In genomic region chr1:219948766-219949165, GRCh38 we compare ENCODE assay signal across 15 cellular contexts. TPM values are rescaled to one million over a fixed set of nuclear protein-coding genes. Genes with fewer than 3 reads are reported as not detected.
A peak's percentile ranks its signal among the peaks of the same experiment; 100 is the strongest.
DNase-seq lines count a peak whose midpoint lies in the region; ATAC-seq, FAIRE-seq and TF ChIP-seq lines count a peak whose summit lies in the region.
"Not testable (repeated sequence)": the region's sequence is repeated elsewhere in the genome, so short reads cannot be mapped to it uniquely, and the experiment has no call there.
"Had no signal": no experiment of that assay in that cellular context is flagged by ENCODE, and none has a peak within 500 bp of the region (broad histone marks: within the 10 kb centered on the region; RNA-seq: fewer than 3 reads in every experiment).

No MANE protein-coding gene starts in this region.

- in situ Hi-C loops in K562 (cut with MboI), result not testable (repeated sequence)

- not testable (repeated sequence) for H3K4me2 ChIP-seq in K562 (ENCODE audit: insufficient read depth, low read length); endothelial cell of umbilical vein (ENCODE audit: insufficient read depth, low read length)

- H4K20me1 ChIP-seq in K562 (replicated peaks; ENCODE audit: control insufficient read depth, insufficient read depth, low read length); endothelial cell of umbilical vein (replicated peaks; ENCODE audit: control insufficient read depth, extremely low read depth, insufficient read depth, low read length): not testable (repeated sequence)

- FAIRE-seq in K562 (lab: Jason Lieb, UNC), result not testable (repeated sequence)
- peak; percentile 87 for FAIRE-seq in endothelial cell of umbilical vein (lab: Jason Lieb, UNC)

- TF ChIP-seq RAD21 in K562 (CRISPR knock-in tag; conservative IDR thresholded peaks at IDR 0.05 in 1 of 2, IDR thresholded peaks at IDR 0.05 in 1 of 2), result not testable (repeated sequence)

- WGBS in K562 (ENCODE audit: insufficient coverage, low coverage, missing lambda C conversion rate), result 92% methylated on average over 3 of the region's 3 CpGs

- H3K4me3 ChIP-seq in K562; endothelial cell of umbilical vein (replicated peaks in 1 of 3; ENCODE audit: insufficient read depth in 1 of 3, low read depth in 1 of 3, low read length in 3 of 3): not testable (repeated sequence)

- dilution Hi-C loops in endothelial cell of umbilical vein (cut with MboI; ENCODE audit: extremely low pct_ligation_motif_present, low sequenced_read_pairs), result not testable (repeated sequence)

- not testable (repeated sequence) for BruUV-seq in K562 (replicated peaks; lab: Mats Ljungman, UMichigan); endothelial cell of umbilical vein (replicated peaks; lab: Mats Ljungman, UMichigan)

- not testable (repeated sequence) for H2AFZ ChIP-seq in K562 (ENCODE audit: low read depth, low read length); endothelial cell of umbilical vein (ENCODE audit: low read depth, low read length)

- H3K9ac ChIP-seq in K562 (ENCODE audit: insufficient read depth in 1 of 2, low read depth in 2 of 2, low read length in 2 of 2); endothelial cell of umbilical vein (replicated peaks; ENCODE audit: extremely low read depth, insufficient read depth, low read length): not testable (repeated sequence)

- POLR2A ChIA-PET in K562 (lab: Yijun Ruan, JAX); endothelial cell of umbilical vein (lab: Charles Lee): not testable (repeated sequence)

- TF ChIP-seq CTCF in K562 (IDR thresholded peaks at IDR 0.05 in 2 of 3, conservative IDR thresholded peaks at IDR 0.05 in 1 of 3; ENCODE audit: insufficient read depth in 2 of 3, low read depth in 1 of 3, low read length in 3 of 3); endothelial cell of umbilical vein (IDR thresholded peaks at IDR 0.05; ENCODE audit: extremely low read depth in 1 of 2, insufficient read depth in 1 of 2, low read depth in 1 of 2, low read length in 2 of 2): not testable (repeated sequence)

- ATAC-seq in K562, result not testable (repeated sequence)

- TF ChIP-seq POLR2A in K562 (conservative IDR thresholded peaks at IDR 0.05); endothelial cell of umbilical vein (IDR thresholded peaks at IDR 0.05; ENCODE audit: low read depth, low read length): not testable (repeated sequence)

- CTCF ChIA-PET in K562 (lab: Yijun Ruan, JAX; ENCODE audit: low intra/inter-chr PET ratio); endothelial cell of umbilical vein (lab: Charles Lee): not testable (repeated sequence)

- not testable (repeated sequence) for H3K4me1 ChIP-seq in K562 (replicated peaks in 1 of 2; ENCODE audit: control insufficient read depth in 2 of 2, insufficient read depth in 2 of 2, low read length in 2 of 2); endothelial cell of umbilical vein (ENCODE audit: control insufficient read depth, extremely low read depth, insufficient read depth, low read length)

- not testable (repeated sequence) for H3K36me3 ChIP-seq in K562 (ENCODE audit: control insufficient read depth, insufficient read depth, low read length); endothelial cell of umbilical vein (ENCODE audit: control insufficient read depth in 2 of 2, extremely low read depth in 1 of 2, insufficient read depth in 2 of 2, low read length in 2 of 2)

- H3K9me1 ChIP-seq in K562 (ENCODE audit: control insufficient read depth, insufficient read depth, low read length); endothelial cell of umbilical vein (replicated peaks; ENCODE audit: control insufficient read depth, extremely low read depth, insufficient read depth, low read length): not testable (repeated sequence)

- TF ChIP-seq EP300 in K562 (IDR thresholded peaks at IDR 0.05; ENCODE audit: low read length), result not testable (repeated sequence)

- intact Hi-C loops in K562 (cut with micrococcal nuclease); endothelial cell of umbilical vein (cut with micrococcal nuclease): not testable (repeated sequence)

- H3K9me3 ChIP-seq in K562 (replicated peaks; ENCODE audit: control insufficient read depth, insufficient read depth, low read depth, low read length); endothelial cell of umbilical vein (replicated peaks; ENCODE audit: control insufficient read depth, insufficient read depth, low read length): not testable (repeated sequence)

- H3K79me2 ChIP-seq in K562 (ENCODE audit: control insufficient read depth, insufficient read depth, low read length); endothelial cell of umbilical vein (ENCODE audit: control insufficient read depth, insufficient read depth, low read length): not testable (repeated sequence)

- H3K27ac ChIP-seq in K562 (ENCODE audit: extremely low read depth, low read depth, low read length); endothelial cell of umbilical vein (ENCODE audit: insufficient read depth, low read depth, low read length): not testable (repeated sequence)

- not testable (repeated sequence) for H3K27me3 ChIP-seq in K562 (ENCODE audit: control insufficient read depth in 2 of 2, insufficient read depth in 2 of 2, low read length in 2 of 2); endothelial cell of umbilical vein (ENCODE audit: control insufficient read depth in 2 of 2, insufficient read depth in 2 of 2, low read length in 2 of 2)

- DNase-seq in K562 (ENCODE audit: extremely low read depth in 1 of 4, low spot score in 3 of 4); endothelial cell of umbilical vein (ENCODE audit: low read depth, low spot score): not testable (repeated sequence)

RNA-seq across cellular contexts. Expression of gene SLC30A10, which starts 20.4 kb away (rescaled TPM):
- 24.4 and 39.4 TPM in 2 replicates for total RNA-seq in K562 (2011; cell fraction: chromatin; rRNA removed; ENCODE audit: low replicate concordance)
- 18.3 and 27.1 TPM in 2 replicates for total RNA-seq in K562 (2011; cell fraction: nucleolus; rRNA removed)
- 29.8 and 32.1 TPM in 2 replicates for total RNA-seq in K562 (2011; cell fraction: nucleoplasm; rRNA removed)
- 5.9 and 7.4 TPM in 2 replicates for total RNA-seq in K562 (2014; rRNA removed)
- total RNA-seq in K562 (2014; rRNA removed; fragmentation: Illumina TruSeq; extraction: Trizol), result 7.1 and 8.1 TPM in 2 replicates
- total RNA-seq in K562 (2015; rRNA removed; fragmentation: Illumina TruSeq; extraction: Trizol), result 3.5 and 3.9 TPM in 2 replicates
- total RNA-seq in K562 (2021), result 8.8 and 9.4 TPM in 2 replicates
- polyA plus RNA-seq in K562 (2011; rRNA removed), result 8.9 and 11.3 TPM in 2 replicates
- polyA plus RNA-seq in K562 (2011; cell fraction: cytosol; rRNA removed), result 4.9 and 8.9 TPM in 2 replicates
- 18.4 and 35.5 TPM in 2 replicates for polyA plus RNA-seq in K562 (2011; cell fraction: nucleus; rRNA removed)
- polyA plus RNA-seq in K562 (2012), result 3.2 and 5.9 TPM in 2 replicates
- polyA plus RNA-seq in K562 (2014; fragmentation: Illumina TruSeq; extraction: Trizol), result 8.0 and 8.4 TPM in 2 replicates
- polyA plus RNA-seq in K562 (2014; fragmentation: Nextera tagmentation; extraction: Ambion mirVana), result 1 to 10 TPM; 2.6 to 3.8 TPM
- polyA plus RNA-seq in K562 (2014; rRNA removed), result 9.5 and 10.5 TPM in 2 replicates
- 6.9 and 7.9 TPM in 2 replicates for polyA minus RNA-seq in K562 (2011; rRNA and poly(A)+ RNA removed)
- polyA minus RNA-seq in K562 (2011; cell fraction: cytosol; rRNA and poly(A)+ RNA removed), result 3.4 and 5.9 TPM in 2 replicates
- 6.9 and 9.4 TPM in 2 replicates for polyA minus RNA-seq in K562 (2011; cell fraction: nucleus; rRNA and poly(A)+ RNA removed)
- not detected in 2 replicates for total RNA-seq in endothelial cell of umbilical vein
- polyA plus RNA-seq in endothelial cell of umbilical vein, result not detected in 2 replicates
- not detected in 2 replicates for polyA plus RNA-seq in endothelial cell of umbilical vein (2011; cell fraction: cytosol; rRNA removed)
- not detected in 2 replicates for polyA plus RNA-seq in endothelial cell of umbilical vein (2011; cell fraction: nucleus; rRNA removed)
- not detected in 2 replicates for polyA plus RNA-seq in endothelial cell of umbilical vein (2012)
- polyA minus RNA-seq in endothelial cell of umbilical vein, result 0.19 TPM in 1 of 2 replicates, not detected in the other
- polyA minus RNA-seq in endothelial cell of umbilical vein (2011; cell fraction: cytosol; rRNA and poly(A)+ RNA removed), result not detected
- not detected in 2 replicates for polyA minus RNA-seq in endothelial cell of umbilical vein (2011; cell fraction: nucleus; rRNA and poly(A)+ RNA removed)
- total RNA-seq: A172; A673; B cell; Calu3; CD4-positive, alpha-beta memory T cell; CD4-positive, alpha-beta T cell; CD4-positive, CD25-positive, alpha-beta regulatory T cell; CD8-positive, alpha-beta memory T cell; CD8-positive, alpha-beta T cell; Daoy had no signal
- polyA plus RNA-seq: AG04450; BJ; CD14-positive monocyte; CD4-positive, alpha-beta memory T cell; CD4-positive, CD25-positive, alpha-beta regulatory T cell; CD8-positive, alpha-beta memory T cell had no signal
